Comparison of ENCODE assay signal across 22 cellular contexts in genomic region chr20:38800882-38801281, GRCh38. TPM values are rescaled to one million over a fixed set of nuclear protein-coding genes. Genes with fewer than 3 reads are reported as not detected.
DNase-seq lines count a peak whose midpoint lies in the region; ATAC-seq, FAIRE-seq and TF ChIP-seq lines count a peak whose summit lies in the region.
"Had no signal": no experiment of that assay in that cellular context is flagged by ENCODE, and none has a peak within 500 bp of the region (broad histone marks: within the 10 kb centered on the region; RNA-seq: fewer than 3 reads in every experiment).

No MANE protein-coding gene starts in this region.

- WGBS in GM12878 (ENCODE audit: insufficient coverage, insufficient replicate concordance, low lambda C conversion rate, missing lambda C conversion rate) = 96% methylated on average over 3 of the region's 3 CpGs

- no peak for TF ChIP-seq RAD21 in GM12878 (IDR thresholded peaks at IDR 0.05; ENCODE audit: insufficient read depth, low read depth, low read length)

- DNase-seq in CD4-positive, alpha-beta T cell = no peak
- DNase-seq in CD8-positive, alpha-beta memory T cell = no peak
- DNase-seq in GM12878 (ENCODE audit: low read depth, low spot score) = no peak
- DNase-seq in memory B cell (ENCODE audit: low spot score in 2 of 2) = no peak
- no peak for DNase-seq in NCI-H2107 treated with DMSO at 0.1 percent for 48 hours (lab: John Stamatoyannopoulos, UW; ENCODE audit: unreplicated experiment)
- DNase-seq in H54 (ENCODE audit: insufficient read length, low spot score) = no peak
- DNase-seq: ACHN; BE2C; C1 segment of cervical spinal cord; Calu3; CD4-positive, CD25-positive, alpha-beta regulatory T cell; DMS79 treated with DMSO at 0.1 percent for 48 hours; GF-D8; GM23248; H7; Karpas-422; KBM-7 had no signal

- peaks cover 31% of the 10 kb centered on the region for H3K4me1 Mint-ChIP-seq in CD4-positive, alpha-beta T cell (ENCODE audit: low read depth)
- peaks cover 32 to 40% (median 39%) of the 10 kb centered on the region in 3 donors for H3K4me1 Mint-ChIP-seq in CD8-positive, alpha-beta memory T cell
- peaks cover 7% of the 10 kb centered on the region for H3K4me1 Mint-ChIP-seq in memory B cell

- intact Hi-C loops in CD4-positive, alpha-beta T cell (cut with DNase I, micrococcal nuclease) = no loop called here
- intact Hi-C loops in GM12878 (cut with micrococcal nuclease; ENCODE audit: unreplicated experiment) = no loop called here

- CTCF ChIA-PET in CD4-positive, alpha-beta T cell (lab: Charles Lee) = no interaction called here
- CTCF ChIA-PET in CD8-positive, alpha-beta memory T cell (lab: Charles Lee) = no interaction called here
- CTCF ChIA-PET in GM12878 (lab: Yijun Ruan, JAX) = no interaction called here

- no peaks in the 10 kb centered on the region for H3K27me3 ChIP-seq in CD4-positive, alpha-beta T cell (ENCODE audit: control insufficient read depth, insufficient read depth, low read length)
- H3K27me3 ChIP-seq in CD8-positive, alpha-beta memory T cell (ENCODE audit: insufficient read depth, low read length, poor library complexity, severe bottlenecking) = no peaks in the 10 kb centered on the region
- no peaks in the 10 kb centered on the region for H3K27me3 ChIP-seq in GM12878 (replicated peaks in 1 of 2; ENCODE audit: control insufficient read depth in 2 of 2, insufficient read depth in 2 of 2, low read length in 1 of 2)
- H3K27me3 ChIP-seq: BE2C had no signal

- peak overlapping the region; percentile 14 for H3K27ac Mint-ChIP-seq in CD4-positive, alpha-beta T cell
- peak overlapping the region in 5 of 8 donors; percentile 0 to 71 (median 36) for H3K27ac Mint-ChIP-seq in CD8-positive, alpha-beta memory T cell
- peak overlapping the region; percentile 14 for H3K27ac Mint-ChIP-seq in memory B cell

- H3K4me3 Mint-ChIP-seq in CD4-positive, alpha-beta T cell = no peak overlapping the region
- H3K4me3 Mint-ChIP-seq in CD8-positive, alpha-beta memory T cell = peak overlapping the region in 1 of 7 donors; percentile 28
- H3K4me3 Mint-ChIP-seq in memory B cell = no peak overlapping the region
- H3K4me3 Mint-ChIP-seq: CD4-positive, CD25-positive, alpha-beta regulatory T cell had no signal

- BruUV-seq in GM12878 (replicated peaks; lab: Mats Ljungman, UMichigan) = no TSS peak

- in situ Hi-C loops in GM12878 (cut with MboI) = no loop called here

- no peaks in the 10 kb centered on the region for H4K20me1 ChIP-seq in GM12878 (ENCODE audit: control insufficient read depth, insufficient read depth)

- no peak for ATAC-seq in CD4-positive, alpha-beta T cell (ENCODE audit: poor library complexity)
- ATAC-seq in GM12878 (no peak), memory B cell (ENCODE audit: low read depth) (no peak), HG03039 (IDR thresholded peaks at IDR 0.05; ENCODE audit: unreplicated experiment) (no peak), HG03469 (IDR thresholded peaks at IDR 0.05; ENCODE audit: unreplicated experiment) (no peak)
- ATAC-seq: HCT116 had no signal

- TF ChIP-seq EP300 in GM12878 (IDR thresholded peaks at IDR 0.05; ENCODE audit: borderline replicate concordance in 1 of 2, control insufficient read depth in 1 of 2, low read depth in 2 of 2, low read length in 2 of 2) = no peak

- H3K79me2 ChIP-seq in GM12878 (ENCODE audit: control insufficient read depth, insufficient read depth, low read length) = peaks cover 7% of the 10 kb centered on the region

- POLR2A ChIA-PET in CD4-positive, alpha-beta T cell (lab: Charles Lee) = no interaction called here
- POLR2A ChIA-PET in CD8-positive, alpha-beta memory T cell (lab: Charles Lee) = no interaction called here
- POLR2A ChIA-PET in GM12878 (lab: Charles Lee) = no interaction called here

- RAD21 ChIA-PET in GM12878 (lab: Charles Lee; ENCODE audit: unreplicated experiment) = no interaction called here

- H3K4me3 ChIP-seq in CD8-positive, alpha-beta memory T cell (ENCODE audit: low read length) = no peak overlapping the region
- H3K4me3 ChIP-seq in GM12878 = no peak overlapping the region
- H3K4me3 ChIP-seq: GM23248 had no signal

- H3K27ac ChIP-seq in CD4-positive, alpha-beta T cell (ENCODE audit: low read depth, low read length) = no peak overlapping the region
- H3K27ac ChIP-seq in CD8-positive, alpha-beta memory T cell (ENCODE audit: low read depth, low read length) = no peak overlapping the region
- H3K27ac ChIP-seq in GM12878 (ENCODE audit: control insufficient read depth, insufficient read depth) = no peak overlapping the region
- H3K27ac ChIP-seq: GM23248 had no signal

- SMC1A ChIA-PET in GM12878 (lab: Charles Lee; ENCODE audit: uncharacterized antibody, unreplicated experiment) = no interaction called here

- peaks cover 20% of the 10 kb centered on the region for H3K4me1 ChIP-seq in CD8-positive, alpha-beta memory T cell (ENCODE audit: insufficient read depth, low read length)
- peaks cover 7% of the 10 kb centered on the region for H3K4me1 ChIP-seq in GM12878 (ENCODE audit: control insufficient read depth, insufficient read depth, low read length)
- H3K4me1 ChIP-seq: BE2C had no signal

- H3K9me3 Mint-ChIP-seq in CD4-positive, alpha-beta T cell = no peaks in the 10 kb centered on the region
- H3K9me3 Mint-ChIP-seq in CD8-positive, alpha-beta memory T cell = no peaks in the 10 kb centered on the region
- peaks cover 3% of the 10 kb centered on the region for H3K9me3 Mint-ChIP-seq in memory B cell

- no peak overlapping the region for H2AFZ ChIP-seq in GM12878 (ENCODE audit: control insufficient read depth, low read depth, low read length)
- H2AFZ ChIP-seq: GM23248 had no signal

- FAIRE-seq in GM12878 (lab: Jason Lieb, UNC) (no peak), H54 (lab: Jason Lieb, UNC) (no peak)
- FAIRE-seq: A204.1 had no signal

- no peaks in the 10 kb centered on the region for H3K27me3 Mint-ChIP-seq in CD4-positive, alpha-beta T cell
- H3K27me3 Mint-ChIP-seq in CD8-positive, alpha-beta memory T cell = peaks cover 0 to 3% of the 10 kb centered on the region in 2 donors
- H3K27me3 Mint-ChIP-seq in memory B cell = no peaks in the 10 kb centered on the region

- H3K4me2 ChIP-seq in GM12878 (ENCODE audit: control insufficient read depth, insufficient read depth) = no peak overlapping the region

- H3K36me3 ChIP-seq in CD8-positive, alpha-beta memory T cell (ENCODE audit: insufficient read depth, low read length) = no peaks in the 10 kb centered on the region
- no peaks in the 10 kb centered on the region for H3K36me3 ChIP-seq in GM12878 (ENCODE audit: control insufficient read depth in 2 of 2, insufficient read depth in 2 of 2, low read length in 1 of 2)
- H3K36me3 ChIP-seq: BE2C had no signal

- no peak overlapping the region for H3K9ac ChIP-seq in GM12878 (ENCODE audit: control insufficient read depth, insufficient read depth, low read length)
- H3K9ac ChIP-seq: GM23248 had no signal

- peaks cover 10% of the 10 kb centered on the region for H3K36me3 Mint-ChIP-seq in CD4-positive, alpha-beta T cell (ENCODE audit: low read depth)
- H3K36me3 Mint-ChIP-seq in CD8-positive, alpha-beta memory T cell = peaks cover 0 to 10% (median 4%) of the 10 kb centered on the region in 3 donors
- H3K36me3 Mint-ChIP-seq in memory B cell = peaks cover 2% of the 10 kb centered on the region
- H3K36me3 Mint-ChIP-seq: CD4-positive, CD25-positive, alpha-beta regulatory T cell had no signal

- H3K9me3 ChIP-seq in CD4-positive, alpha-beta T cell (ENCODE audit: control insufficient read depth, low read length) = no peaks in the 10 kb centered on the region
- no peaks in the 10 kb centered on the region for H3K9me3 ChIP-seq in CD8-positive, alpha-beta memory T cell (ENCODE audit: low read length)
- H3K9me3 ChIP-seq in GM12878 (replicated peaks; ENCODE audit: control insufficient read depth, insufficient read depth, low read length) = peaks cover 5% of the 10 kb centered on the region; the same call in 2 of the 3 replicates
- H3K9me3 ChIP-seq: BE2C had no signal

- TF ChIP-seq CTCF in CD4-positive, alpha-beta T cell (IDR thresholded peaks at IDR 0.05) = no peak
- TF ChIP-seq CTCF in GM12878 (IDR thresholded peaks at IDR 0.05 in 2 of 3, conservative IDR thresholded peaks at IDR 0.05 in 1 of 3; ENCODE audit: control insufficient read depth in 2 of 3, extremely low read depth in 1 of 3, insufficient read depth in 1 of 3, low read depth in 3 of 3, low read length in 3 of 3) = no peak

- TF ChIP-seq POLR2A in GM12878 (IDR thresholded peaks at IDR 0.05; ENCODE audit: low read depth, low read length) = no peak
- TF ChIP-seq POLR2A in H54 (IDR thresholded peaks at IDR 0.05; ENCODE audit: low read depth, low read length) = no peak

RNA-seq across cellular contexts. Expression of gene PPP1R16B, which starts 4.6 kb away (rescaled TPM):
- total RNA-seq in CD4-positive, alpha-beta T cell = 10 to 100 TPM; 87.6 to 91.1 TPM
- total RNA-seq in CD8-positive, alpha-beta memory T cell = 100 to 1,000 TPM; 167 to 171 TPM
- polyA plus RNA-seq in CD8-positive, alpha-beta memory T cell = 40.2 TPM
- total RNA-seq in GM12878 (2013; cell fraction: nucleolus; rRNA removed) = 41.2 and 47.8 TPM in 2 replicates
- 81.0 and 83.9 TPM in 2 replicates for total RNA-seq in GM12878 (2014; rRNA removed)
- 63.2 and 66.5 TPM in 2 replicates for total RNA-seq in GM12878 (2014; rRNA removed; fragmentation: Illumina TruSeq; extraction: Trizol)
- total RNA-seq in GM12878 (2021) = 89.9 and 90.2 TPM in 2 replicates
- 42.7 TPM for polyA plus RNA-seq in GM12878 (2011; ENCODE audit: low read depth)
- 48.4 and 66.8 TPM in 2 replicates for polyA plus RNA-seq in GM12878 (2011; rRNA removed)
- polyA plus RNA-seq in GM12878 (2011; cell fraction: cytosol; rRNA removed) = 71.6 and 82.8 TPM in 2 replicates
- polyA plus RNA-seq in GM12878 (2011; cell fraction: nucleus; rRNA removed) = 64.3 and 67.1 TPM in 2 replicates
- 56.6 and 60.9 TPM in 2 replicates for polyA plus RNA-seq in GM12878 (2012)
- polyA plus RNA-seq in GM12878 (2014; fragmentation: Illumina TruSeq; extraction: Trizol) = 54.4 and 64.6 TPM in 2 replicates
- 10 to 100 TPM; 13.4 to 14.2 TPM for polyA plus RNA-seq in GM12878 (2014; fragmentation: Nextera tagmentation; extraction: Ambion mirVana)
- polyA plus RNA-seq in GM12878 (2014; rRNA removed) = 61.4 and 61.5 TPM in 2 replicates
- polyA plus RNA-seq in GM12878 (2016; fragmentation: Nextera tagmentation; extraction: Ambion mirVana) = 10 to 100 TPM; 72.2 to 77.5 TPM
- polyA minus RNA-seq in GM12878 (2011; rRNA and poly(A)+ RNA removed) = 111 and 162 TPM in 2 replicates
- polyA minus RNA-seq in GM12878 (2011; cell fraction: cytosol; rRNA and poly(A)+ RNA removed) = 42.0 and 46.7 TPM in 2 replicates
- 13.7 and 24.2 TPM in 2 replicates for polyA minus RNA-seq in GM12878 (2011; cell fraction: nucleus; rRNA and poly(A)+ RNA removed)
- total RNA-seq: Calu3, GM23248, HT-29 had no signal
- polyA plus RNA-seq: GM23248 had no signal

RNA-seq across cellular contexts. Expression of gene ACTR5, which starts 52.6 kb away (rescaled TPM):
- total RNA-seq in CD4-positive, alpha-beta T cell = 10 to 100 TPM; 11.1 to 11.9 TPM
- total RNA-seq in CD8-positive, alpha-beta memory T cell = 10 to 100 TPM; 12.2 to 12.6 TPM
- 9.5 TPM for polyA plus RNA-seq in CD8-positive, alpha-beta memory T cell
- 26.0 and 28.3 TPM in 2 replicates for total RNA-seq in GM12878 (2013; cell fraction: nucleolus; rRNA removed)
- total RNA-seq in GM12878 (2014; rRNA removed) (8.1 and 9.4 TPM in 2 replicates), GM12878 (2014; rRNA removed; fragmentation: Illumina TruSeq; extraction: Trizol) (6.0 and 6.2 TPM in 2 replicates), GM12878 (2021) (8.6 and 8.9 TPM in 2 replicates)
- 3.8 TPM for polyA plus RNA-seq in GM12878 (2011; ENCODE audit: low read depth)
- polyA plus RNA-seq in GM12878 (2011; rRNA removed) (12.2 and 14.7 TPM in 2 replicates), GM12878 (2014; fragmentation: Illumina TruSeq; extraction: Trizol) (7.0 and 7.4 TPM in 2 replicates), GM12878 (2014; fragmentation: Nextera tagmentation; extraction: Ambion mirVana) (1 to 10 TPM in 1 of 2 experiments, under 1 TPM in 1; 0.52 to 1.7 TPM), GM12878 (2014; rRNA removed) (10.7 and 10.9 TPM in 2 replicates), GM12878 (2016; fragmentation: Nextera tagmentation; extraction: Ambion mirVana) (10 to 100 TPM in 1 of 2 experiments, 1 to 10 TPM in 1; 9.0 to 12.7 TPM)
- 11.3 and 14.7 TPM in 2 replicates for polyA plus RNA-seq in GM12878 (2011; cell fraction: cytosol; rRNA removed)
- polyA plus RNA-seq in GM12878 (2011; cell fraction: nucleus; rRNA removed) = 35.6 and 39.5 TPM in 2 replicates
- 4.6 and 4.9 TPM in 2 replicates for polyA plus RNA-seq in GM12878 (2012)
- 9.6 and 11.8 TPM in 2 replicates for polyA minus RNA-seq in GM12878 (2011; rRNA and poly(A)+ RNA removed)
- polyA minus RNA-seq in GM12878 (2011; cell fraction: cytosol; rRNA and poly(A)+ RNA removed) = 4.1 and 4.4 TPM in 2 replicates
- 11.4 and 12.9 TPM in 2 replicates for polyA minus RNA-seq in GM12878 (2011; cell fraction: nucleus; rRNA and poly(A)+ RNA removed)
